ENCODE assay signal across 8 cellular contexts in genomic region chr11:75339685-75340409, GRCh38. TPM values are rescaled to one million over a fixed set of nuclear protein-coding genes. Genes with fewer than 3 reads are reported as not detected.
DNase-seq lines count a peak whose midpoint lies in the region; ATAC-seq lines count a peak whose summit lies in the region.

No MANE protein-coding gene starts in this region.

- no peak overlapping the region for H2BK12ac ChIP-seq in neuronal stem cell (ENCODE audit: low read length)

- H3K9me3 ChIP-seq in neuronal stem cell (replicated peaks in 1 of 2; ENCODE audit: control insufficient read depth in 2 of 2, insufficient read depth in 1 of 2, low read depth in 1 of 2, low read length in 2 of 2), result no peaks in the 10 kb centered on the region

- peak overlapping the region; percentile 50 for H3K9ac ChIP-seq in neuronal stem cell (ENCODE audit: low read depth, low read length, poor library complexity)

- peak overlapping the region; percentile 5 for H2BK15ac ChIP-seq in neuronal stem cell (ENCODE audit: low read length)

- ATAC-seq in GM18511 (IDR thresholded peaks at IDR 0.05; ENCODE audit: unreplicated experiment) (peak; percentile 37), GM19467 (IDR thresholded peaks at IDR 0.05; ENCODE audit: unreplicated experiment) (no peak)

- H3K18ac ChIP-seq in neuronal stem cell (ENCODE audit: low read length), result peak overlapping the region; percentile 44

- H2BK120ac ChIP-seq in neuronal stem cell (ENCODE audit: low read depth, low read length), result no peak overlapping the region

- H3K4ac ChIP-seq in neuronal stem cell (ENCODE audit: low read length), result peak overlapping the region; percentile 13

- no peaks in the 10 kb centered on the region for H3K79me1 ChIP-seq in neuronal stem cell (ENCODE audit: low read depth, low read length)

- H3K36me3 ChIP-seq in neuronal stem cell (replicated peaks in 1 of 2; ENCODE audit: control insufficient read depth in 2 of 2, insufficient read depth in 2 of 2, low read length in 2 of 2), result no peaks in the 10 kb centered on the region

- no peak overlapping the region for H3K4me3 ChIP-seq in neuronal stem cell (ENCODE audit: low read length in 2 of 2)

- H3K14ac ChIP-seq in neuronal stem cell (ENCODE audit: low read length), result peak overlapping the region; percentile 21

- peak overlapping the region; percentile 50 for H2AFZ ChIP-seq in neuronal stem cell (ENCODE audit: low read length)

- peak overlapping the region; percentile 16 for H2BK5ac ChIP-seq in neuronal stem cell (ENCODE audit: low read length)

- peak overlapping the region; percentile 11 for H3K23ac ChIP-seq in neuronal stem cell (ENCODE audit: low read depth, low read length, poor library complexity)

- peaks cover 22% of the 10 kb centered on the region in 2 donors for H3K4me1 ChIP-seq in neuronal stem cell (ENCODE audit: control insufficient read depth in 2 of 2, insufficient read depth in 1 of 2, low read depth in 1 of 2, low read length in 2 of 2)

- peak; percentile 94 for DNase-seq in NCI-H526 treated with DMSO at 0.1 percent for 48 hours (lab: John Stamatoyannopoulos, UW)
- peak; percentile 65 for DNase-seq in dermis blood vessel endothelial cell
- DNase-seq in neuronal stem cell (ENCODE audit: low spot score), result no peak
- no peak for DNase-seq in superior temporal gyrus (ENCODE audit: extremely low spot score)
- DNase-seq in NCI-H510A (lab: John Stamatoyannopoulos, UW), result no peak
- DNase-seq in activated gamma-delta T cell treated with Interleukin-2 at 50 U/mL for 16 hours, result no peak

- H3K27me3 ChIP-seq in neuronal stem cell (ENCODE audit: control insufficient read depth in 3 of 3, insufficient read depth in 3 of 3, low read depth in 1 of 3, low read length in 3 of 3), result no peaks in the 10 kb centered on the region

- H4K91ac ChIP-seq in neuronal stem cell (ENCODE audit: low read depth, low read length, poor library complexity), result peak overlapping the region; percentile 74

- H3K27ac ChIP-seq in neuronal stem cell (replicated peaks; ENCODE audit: low read length), result peak overlapping the region; percentile 50

- no CpG with 5 or more reads among the region's 14 CpGs for WGBS in neuronal stem cell (ENCODE audit: extremely low coverage in 2 of 2, insufficient read length in 2 of 2, insufficient replicate concordance in 1 of 2), 2 donors

- H2AK5ac ChIP-seq in neuronal stem cell (ENCODE audit: low read depth, low read length), result peak overlapping the region; percentile 46

- H3K4me2 ChIP-seq in neuronal stem cell (ENCODE audit: insufficient read depth, low read length, poor library complexity, severe bottlenecking), result no peak overlapping the region

- peak overlapping the region; percentile 89 for H4K8ac ChIP-seq in neuronal stem cell (ENCODE audit: low read depth, low read length)

RNA-seq across cellular contexts. Expression of gene ARRB1, which starts 11.6 kb away (rescaled TPM):
- 223 and 280 TPM in 2 replicates for total RNA-seq in dermis blood vessel endothelial cell
- 6.6 TPM for polyA plus RNA-seq in neuronal stem cell (2013, experiment 1 of 2)
- 6.3 TPM for polyA plus RNA-seq in neuronal stem cell (2013, experiment 2 of 2)

RNA-seq across cellular contexts. Expression of gene RPS3, which starts 59.5 kb away (rescaled TPM):
- total RNA-seq in dermis blood vessel endothelial cell, result 2,018 and 2,797 TPM in 2 replicates
- 5,741 TPM for polyA plus RNA-seq in neuronal stem cell (2013, experiment 1 of 2)
- 5,744 TPM for polyA plus RNA-seq in neuronal stem cell (2013, experiment 2 of 2)

Comparison
In these comparisons a context has a peak if more than half of its experiments do, and no peak if none do; other contexts are left out.
1. DNase-seq: peak in NCI-H526 treated with DMSO at 0.1 percent for 48 hours (single experiment) and dermis blood vessel endothelial cell (single experiment); none in neuronal stem cell (single experiment), superior temporal gyrus (single experiment), NCI-H510A (single experiment) and activated gamma-delta T cell treated with Interleukin-2 at 50 U/mL for 16 hours (single experiment).